13 cellular contexts compared by ENCODE assay signal in the genomic region with DNA sequence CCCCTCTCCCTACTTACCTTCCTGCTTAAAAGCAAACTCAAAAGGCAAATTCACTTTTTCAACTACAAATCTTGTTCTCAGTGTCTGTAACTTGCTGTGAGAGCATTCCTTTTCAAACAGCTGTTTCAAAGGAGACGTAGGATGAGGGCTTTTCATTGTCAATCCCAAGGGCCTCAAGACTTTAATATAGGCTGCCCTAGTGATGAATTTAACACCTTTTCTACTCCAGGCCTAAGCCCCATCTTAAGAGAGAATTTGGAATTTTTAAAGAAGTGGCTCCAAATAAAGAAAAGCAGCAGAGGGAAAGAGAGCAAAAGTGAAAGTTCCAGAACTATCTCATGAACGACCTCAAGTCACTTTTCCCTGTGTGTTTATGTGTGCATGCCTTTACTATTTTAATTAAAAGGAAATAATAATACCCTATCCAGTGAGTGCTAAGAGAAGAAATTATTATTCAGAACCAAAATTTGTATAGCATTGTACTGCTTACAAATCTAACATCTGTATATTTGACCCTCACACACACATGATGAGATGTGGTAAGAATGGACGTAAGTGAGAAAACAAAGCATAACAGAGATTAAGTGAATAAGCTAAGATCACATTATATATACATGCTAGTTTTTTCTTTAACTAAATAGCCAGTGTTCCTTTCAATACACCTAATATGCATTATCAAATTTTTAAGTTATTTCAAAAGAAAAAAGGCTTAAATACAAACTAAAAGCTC.
DNase-seq lines count a peak whose midpoint lies in the region; ATAC-seq and TF ChIP-seq lines count a peak whose summit lies in the region.
"Had no signal": no experiment of that assay in that cellular context is flagged by ENCODE, and none has a peak within 500 bp of the region (broad histone marks: within the 10 kb centered on the region; RNA-seq: fewer than 3 reads in every experiment).

No MANE protein-coding gene starts in this region.

- H3K36me3 Mint-ChIP-seq in mesothelial cell of epicardium: no peaks in the 10 kb centered on the region

- POLR2A ChIA-PET in HEK293T (lab: Yijun Ruan, JAX): no interaction called here

- no peaks in the 10 kb centered on the region for H3K36me3 ChIP-seq in tibial nerve

- CTCF ChIA-PET in HEK293T (lab: Yijun Ruan, JAX): no interaction called here

- peak overlapping the region; percentile 4 to 33 (median 14) for H3K4me3 ChIP-seq in tibial nerve
- H3K4me3 ChIP-seq: mucosa of descending colon had no signal

- TF ChIP-seq CTCF in mesothelial cell of epicardium (IDR thresholded peaks at IDR 0.05; ENCODE audit: unreplicated experiment): no peak
- no peak for TF ChIP-seq CTCF in tibial nerve (IDR thresholded peaks at IDR 0.05)

- 15 to 18% methylated on average over 3 of the region's 3 CpGs for WGBS in tibial nerve, 2 donors

- TF ChIP-seq POLR2A in tibial nerve (IDR thresholded peaks at IDR 0.05): no peak

- in situ Hi-C loops in G401 (cut with HindIII; ENCODE audit: low sequenced_read_pairs): no loop called here

- peak overlapping the region; percentile 96 for H3K27ac Mint-ChIP-seq in mesothelial cell of epicardium
- H3K27ac Mint-ChIP-seq: activated CD8-positive, alpha-beta T cell treated with anti-CD3 and anti-CD28 coated beads for 36 hours had no signal

- no peaks in the 10 kb centered on the region for H3K27me3 Mint-ChIP-seq in mesothelial cell of epicardium (ENCODE audit: low read depth)
- H3K27me3 Mint-ChIP-seq: activated CD8-positive, alpha-beta T cell treated with anti-CD3 and anti-CD28 coated beads for 36 hours had no signal

- no peaks in the 10 kb centered on the region for H3K9me3 Mint-ChIP-seq in mesothelial cell of epicardium
- H3K9me3 Mint-ChIP-seq: activated CD8-positive, alpha-beta T cell treated with anti-CD3 and anti-CD28 coated beads for 36 hours had no signal

- DNase-seq in LHCN-M2 (ENCODE audit: low read depth) (peak; percentile 65), mesothelial cell of epicardium (ENCODE audit: low spot score in 2 of 2, unreplicated experiment in 2 of 2) (no peak), tibial nerve (ENCODE audit: low spot score in 2 of 2) (no peak), glomerular visceral epithelial cell (ENCODE audit: extremely low spot score) (no peak), HEK293T (ENCODE audit: extremely low spot score) (no peak), G401 (ENCODE audit: low spot score) (no peak)
- DNase-seq: activated CD8-positive, alpha-beta T cell treated with anti-CD3 and anti-CD28 coated beads for 36 hours; erythroblast; mucosa of descending colon; NCI-H526 treated with DMSO at 0.1 percent for 48 hours; stimulated activated CD4-positive, alpha-beta T cell treated with anti-CD3 and anti-CD28 coated beads, Interleukin-4, amount 100 ng/mL, for 1 hour had no signal

- no peak for ATAC-seq in HG03342 (IDR thresholded peaks at IDR 0.05; ENCODE audit: unreplicated experiment)
- ATAC-seq: activated CD8-positive, alpha-beta T cell treated with anti-CD3 and anti-CD28 coated beads for 36 hours had no signal

- peaks cover 13% of the 10 kb centered on the region for H3K4me1 Mint-ChIP-seq in mesothelial cell of epicardium

- H3K27me3 ChIP-seq in tibial nerve: no peaks in the 10 kb centered on the region

- H3K9me3 ChIP-seq in tibial nerve: no peaks in the 10 kb centered on the region
- H3K9me3 ChIP-seq: mucosa of descending colon had no signal

- H3K27ac ChIP-seq in cingulate gyrus (ENCODE audit: low read depth, low read length) (peak overlapping the region; percentile 26), tibial nerve (peak overlapping the region; percentile 89 to 96 (median 94))

- H3K4me1 ChIP-seq in tibial nerve: peaks cover 0 to 28% (median 8%) of the 10 kb centered on the region in 4 donors

- no peak overlapping the region for H3K4me3 Mint-ChIP-seq in mesothelial cell of epicardium
- H3K4me3 Mint-ChIP-seq: activated CD8-positive, alpha-beta T cell treated with anti-CD3 and anti-CD28 coated beads for 36 hours had no signal

- no peak for TF ChIP-seq EP300 in tibial nerve (IDR thresholded peaks at IDR 0.05)

TF ChIP-seq in HEK293T, 16 proteins besides CTCF, POLR2A, EP300 and RAD21:
- TF ChIP-seq ZNF384 (IDR thresholded peaks at IDR 0.05) (no peak), TARDBP (IDR thresholded peaks at IDR 0.05) (no peak), NFRKB (IDR thresholded peaks at IDR 0.05) (no peak), ARNT (IDR thresholded peaks at IDR 0.05) (no peak), HDGF (IDR thresholded peaks at IDR 0.05; ENCODE audit: borderline replicate concordance) (no peak), L3MBTL2 (conservative IDR thresholded peaks at IDR 0.05) (no peak), FOXK2 (IDR thresholded peaks at IDR 0.05) (no peak), SUZ12 (IDR thresholded peaks at IDR 0.05) (no peak), LEF1 (IDR thresholded peaks at IDR 0.05; ENCODE audit: borderline replicate concordance) (no peak), FOXA1 (IDR thresholded peaks at IDR 0.05) (no peak)
- TF ChIP-seq, protein P1, sequence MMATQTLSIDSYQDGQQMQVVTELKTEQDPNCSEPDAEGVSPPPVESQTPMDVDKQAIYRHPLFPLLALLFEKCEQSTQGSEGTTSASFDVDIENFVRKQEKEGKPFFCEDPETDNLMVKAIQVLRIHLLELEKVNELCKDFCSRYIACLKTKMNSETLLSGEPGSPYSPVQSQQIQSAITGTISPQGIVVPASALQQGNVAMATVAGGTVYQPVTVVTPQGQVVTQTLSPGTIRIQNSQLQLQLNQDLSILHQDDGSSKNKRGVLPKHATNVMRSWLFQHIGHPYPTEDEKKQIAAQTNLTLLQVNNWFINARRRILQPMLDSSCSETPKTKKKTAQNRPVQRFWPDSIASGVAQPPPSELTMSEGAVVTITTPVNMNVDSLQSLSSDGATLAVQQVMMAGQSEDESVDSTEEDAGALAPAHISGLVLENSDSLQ (IDR thresholded peaks at IDR 0.05): no peak
